1 cellular context compared by ENCODE assay signal in the genomic region with DNA sequence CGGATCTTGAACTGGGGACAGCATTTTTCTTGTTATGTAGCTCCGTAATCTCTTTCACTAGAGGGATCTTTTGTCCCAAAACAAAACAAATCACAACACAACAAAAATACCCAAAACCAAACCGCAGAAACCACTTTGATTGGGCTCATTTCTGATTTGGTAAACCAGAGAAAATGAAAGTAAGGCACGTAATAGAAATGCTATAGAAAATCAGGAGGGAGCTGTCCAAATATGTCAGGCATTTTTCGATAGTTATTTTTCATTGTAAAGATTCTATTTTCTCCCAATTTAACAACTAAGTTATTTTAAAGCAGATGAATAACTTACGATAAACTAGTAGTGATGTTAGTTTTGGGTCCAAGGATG.
TF ChIP-seq lines count a peak whose summit lies in the region.

No MANE protein-coding gene starts in this region.

TF ChIP-seq in IMR-90, 13 proteins besides CTCF, POLR2A, EP300 and RAD21 (continued from another document):
- TF ChIP-seq, protein P1, sequence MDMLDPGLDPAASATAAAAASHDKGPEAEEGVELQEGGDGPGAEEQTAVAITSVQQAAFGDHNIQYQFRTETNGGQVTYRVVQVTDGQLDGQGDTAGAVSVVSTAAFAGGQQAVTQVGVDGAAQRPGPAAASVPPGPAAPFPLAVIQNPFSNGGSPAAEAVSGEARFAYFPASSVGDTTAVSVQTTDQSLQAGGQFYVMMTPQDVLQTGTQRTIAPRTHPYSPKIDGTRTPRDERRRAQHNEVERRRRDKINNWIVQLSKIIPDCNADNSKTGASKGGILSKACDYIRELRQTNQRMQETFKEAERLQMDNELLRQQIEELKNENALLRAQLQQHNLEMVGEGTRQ (IDR thresholded peaks at IDR 0.05; ENCODE audit: low read depth, low read length), result no peak
- TF ChIP-seq RCOR1 (IDR thresholded peaks at IDR 0.05; ENCODE audit: insufficient replicate concordance, low read length) (no peak), FOS (IDR thresholded peaks at IDR 0.05; ENCODE audit: low read depth, low read length) (no peak)
